Comparison of ENCODE assay signal across 1 cellular context in genomic region chr14:96098309-96098998, GRCh38.
A peak's percentile ranks its signal among the peaks of the same experiment; 100 is the strongest.
TF ChIP-seq lines count a peak whose summit lies in the region.

No MANE protein-coding gene starts in this region.

TF ChIP-seq in GM12878, 131 proteins besides CTCF, POLR2A, EP300 and RAD21:
- TF ChIP-seq ZNF687 (IDR thresholded peaks at IDR 0.05) (peak; percentile 41; the same call in 1 of the 2 replicates), MLLT1 (IDR thresholded peaks at IDR 0.05) (no peak), CHD1 (IDR thresholded peaks at IDR 0.05; ENCODE audit: low read depth, low read length) (no peak), EGR1 (IDR thresholded peaks at IDR 0.05; ENCODE audit: borderline replicate concordance in 1 of 2, low read depth in 2 of 2, low read length in 2 of 2) (no peak), RUNX3 (IDR thresholded peaks at IDR 0.05; ENCODE audit: low read length) (no peak), IKZF1 (conservative IDR thresholded peaks at IDR 0.05) (peak; percentile 32; the same call in 1 of the 2 replicates), REST (IDR thresholded peaks at IDR 0.05; ENCODE audit: low read depth, low read length) (no peak), YY1 (IDR thresholded peaks at IDR 0.05; ENCODE audit: low read depth, low read length) (0 out of 2 replicates have a peak, but pooled peaks have one; percentile 26), KAT2A (conservative IDR thresholded peaks at IDR 0.05; ENCODE audit: control insufficient read depth, low read depth, low read length) (no peak), RB1 (IDR thresholded peaks at IDR 0.05; ENCODE audit: borderline replicate concordance) (no peak), SMC3 (IDR thresholded peaks at IDR 0.05; ENCODE audit: borderline replicate concordance, low read length) (peak; percentile 75)
TF ChIP-seq in GM12878: peak in this region for 4.
